1 cellular context compared by ENCODE assay signal in the genomic region with DNA sequence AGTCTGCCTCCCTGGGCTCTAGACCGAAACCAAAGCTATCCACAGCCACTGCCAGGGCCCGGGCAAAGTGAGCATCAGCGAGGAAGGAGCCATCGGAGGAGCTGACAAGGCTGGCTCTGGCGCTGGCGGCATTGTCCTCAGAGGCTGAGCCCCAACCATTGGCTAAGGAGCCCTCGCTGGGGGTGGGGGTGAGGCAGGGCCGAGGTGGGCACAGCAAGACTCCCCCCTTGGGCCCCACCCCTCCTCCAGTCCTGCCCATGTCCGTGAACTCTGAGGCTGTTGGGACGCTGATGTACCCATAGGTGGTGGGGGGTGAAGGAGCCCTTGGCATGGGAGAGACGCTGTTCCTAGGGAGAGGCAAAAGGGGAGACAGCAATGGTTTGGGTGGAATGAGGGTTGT.
TF ChIP-seq lines count a peak whose summit lies in the region.

No MANE protein-coding gene starts in this region.

TF ChIP-seq in SK-N-SH treated with all-trans-retinoic acid at 6 μM for 48 hours, 23 proteins besides CTCF, POLR2A, EP300 and RAD21 (continued from another document):
- TF ChIP-seq, protein P1, sequence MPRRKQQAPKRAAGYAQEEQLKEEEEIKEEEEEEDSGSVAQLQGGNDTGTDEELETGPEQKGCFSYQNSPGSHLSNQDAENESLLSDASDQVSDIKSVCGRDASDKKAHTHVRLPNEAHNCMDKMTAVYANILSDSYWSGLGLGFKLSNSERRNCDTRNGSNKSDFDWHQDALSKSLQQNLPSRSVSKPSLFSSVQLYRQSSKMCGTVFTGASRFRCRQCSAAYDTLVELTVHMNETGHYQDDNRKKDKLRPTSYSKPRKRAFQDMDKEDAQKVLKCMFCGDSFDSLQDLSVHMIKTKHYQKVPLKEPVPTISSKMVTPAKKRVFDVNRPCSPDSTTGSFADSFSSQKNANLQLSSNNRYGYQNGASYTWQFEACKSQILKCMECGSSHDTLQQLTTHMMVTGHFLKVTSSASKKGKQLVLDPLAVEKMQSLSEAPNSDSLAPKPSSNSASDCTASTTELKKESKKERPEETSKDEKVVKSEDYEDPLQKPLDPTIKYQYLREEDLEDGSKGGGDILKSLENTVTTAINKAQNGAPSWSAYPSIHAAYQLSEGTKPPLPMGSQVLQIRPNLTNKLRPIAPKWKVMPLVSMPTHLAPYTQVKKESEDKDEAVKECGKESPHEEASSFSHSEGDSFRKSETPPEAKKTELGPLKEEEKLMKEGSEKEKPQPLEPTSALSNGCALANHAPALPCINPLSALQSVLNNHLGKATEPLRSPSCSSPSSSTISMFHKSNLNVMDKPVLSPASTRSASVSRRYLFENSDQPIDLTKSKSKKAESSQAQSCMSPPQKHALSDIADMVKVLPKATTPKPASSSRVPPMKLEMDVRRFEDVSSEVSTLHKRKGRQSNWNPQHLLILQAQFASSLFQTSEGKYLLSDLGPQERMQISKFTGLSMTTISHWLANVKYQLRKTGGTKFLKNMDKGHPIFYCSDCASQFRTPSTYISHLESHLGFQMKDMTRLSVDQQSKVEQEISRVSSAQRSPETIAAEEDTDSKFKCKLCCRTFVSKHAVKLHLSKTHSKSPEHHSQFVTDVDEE (CRISPR knock-in tag; IDR thresholded peaks at IDR 0.05), result no peak
- TF ChIP-seq ZNF565 (CRISPR knock-in tag; conservative IDR thresholded peaks at IDR 0.05; ENCODE audit: low read depth) (no peak), ISL1 (CRISPR knock-in tag; IDR thresholded peaks at IDR 0.05) (no peak), ESRRG (CRISPR knock-in tag; IDR thresholded peaks at IDR 0.05) (no peak), RARB (CRISPR knock-in tag; IDR thresholded peaks at IDR 0.05) (no peak), ZFP3 (CRISPR knock-in tag; IDR thresholded peaks at IDR 0.05) (no peak), GLIS3 (CRISPR knock-in tag; IDR thresholded peaks at IDR 0.05) (no peak), CSRNP3 (CRISPR knock-in tag; IDR thresholded peaks at IDR 0.05) (no peak), PATZ1 (CRISPR knock-in tag; IDR thresholded peaks at IDR 0.05; ENCODE audit: borderline replicate concordance) (no peak), CSDC2 (CRISPR knock-in tag; IDR thresholded peaks at IDR 0.05) (no peak), ZFP30 (CRISPR knock-in tag; IDR thresholded peaks at IDR 0.05) (no peak), ARNTL (CRISPR knock-in tag; IDR thresholded peaks at IDR 0.05; ENCODE audit: borderline replicate concordance, low read depth) (no peak)
- TF ChIP-seq, protein P2, sequence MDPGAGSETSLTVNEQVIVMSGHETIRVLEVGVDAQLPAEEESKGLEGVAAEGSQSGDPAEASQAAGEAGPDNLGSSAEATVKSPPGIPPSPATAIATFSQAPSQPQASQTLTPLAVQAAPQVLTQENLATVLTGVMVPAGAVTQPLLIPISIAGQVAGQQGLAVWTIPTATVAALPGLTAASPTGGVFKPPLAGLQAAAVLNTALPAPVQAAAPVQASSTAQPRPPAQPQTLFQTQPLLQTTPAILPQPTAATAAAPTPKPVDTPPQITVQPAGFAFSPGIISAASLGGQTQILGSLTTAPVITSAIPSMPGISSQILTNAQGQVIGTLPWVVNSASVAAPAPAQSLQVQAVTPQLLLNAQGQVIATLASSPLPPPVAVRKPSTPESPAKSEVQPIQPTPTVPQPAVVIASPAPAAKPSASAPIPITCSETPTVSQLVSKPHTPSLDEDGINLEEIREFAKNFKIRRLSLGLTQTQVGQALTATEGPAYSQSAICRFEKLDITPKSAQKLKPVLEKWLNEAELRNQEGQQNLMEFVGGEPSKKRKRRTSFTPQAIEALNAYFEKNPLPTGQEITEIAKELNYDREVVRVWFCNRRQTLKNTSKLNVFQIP (CRISPR knock-in tag; IDR thresholded peaks at IDR 0.05; ENCODE audit: borderline replicate concordance, low read depth), result no peak
- TF ChIP-seq, protein P3, sequence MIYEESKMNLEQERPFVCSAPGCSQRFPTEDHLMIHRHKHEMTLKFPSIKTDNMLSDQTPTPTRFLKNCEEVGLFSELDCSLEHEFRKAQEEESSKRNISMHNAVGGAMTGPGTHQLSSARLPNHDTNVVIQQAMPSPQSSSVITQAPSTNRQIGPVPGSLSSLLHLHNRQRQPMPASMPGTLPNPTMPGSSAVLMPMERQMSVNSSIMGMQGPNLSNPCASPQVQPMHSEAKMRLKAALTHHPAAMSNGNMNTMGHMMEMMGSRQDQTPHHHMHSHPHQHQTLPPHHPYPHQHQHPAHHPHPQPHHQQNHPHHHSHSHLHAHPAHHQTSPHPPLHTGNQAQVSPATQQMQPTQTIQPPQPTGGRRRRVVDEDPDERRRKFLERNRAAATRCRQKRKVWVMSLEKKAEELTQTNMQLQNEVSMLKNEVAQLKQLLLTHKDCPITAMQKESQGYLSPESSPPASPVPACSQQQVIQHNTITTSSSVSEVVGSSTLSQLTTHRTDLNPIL (CRISPR knock-in tag; IDR thresholded peaks at IDR 0.05; ENCODE audit: low read depth), result no peak
